In the genomic region with DNA sequence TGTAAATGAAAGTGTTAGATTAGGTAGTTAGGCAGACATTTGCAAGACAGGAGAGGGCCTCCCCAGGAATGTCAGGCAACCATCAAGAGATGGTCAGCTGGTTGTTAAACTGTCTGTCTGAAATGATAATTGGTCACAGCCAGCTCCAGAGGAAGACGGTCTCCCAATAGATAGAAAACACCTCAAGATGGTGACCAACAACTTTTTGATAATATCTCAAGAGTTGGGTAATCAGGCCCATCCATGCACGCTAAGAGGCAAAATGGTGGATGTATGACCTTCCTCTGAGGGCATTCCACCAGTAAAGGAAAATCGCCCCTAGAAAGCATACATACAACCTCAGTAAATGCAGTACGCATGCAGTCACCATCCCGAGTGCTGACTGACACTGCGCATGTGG, we compare ENCODE assay signal across 29 cellular contexts.
"Had no signal": no experiment of that assay in that cellular context is flagged by ENCODE, and none has a peak within 500 bp of the region (broad histone marks: within the 10 kb centered on the region; RNA-seq: fewer than 3 reads in every experiment).

No MANE protein-coding gene starts in this region.

- FAIRE-seq: urothelium cell line had no signal

- H3K36me3 ChIP-seq: stomach, suprapubic skin, thoracic aorta, thyroid gland, tibial artery, tibial nerve, transverse colon, upper lobe of left lung, upper lobe of right lung, uterus, vagina had no signal

- H3K4me3 Mint-ChIP-seq: stimulated activated effector memory CD8-positive, alpha-beta T cell treated with anti-CD3 and anti-CD28 coated beads, Interleukin-12 subunit alpha, Interleukin-12 subunit beta, amount 100 ng/mL, for 72 hours; stimulated activated memory B cell treated with anti-CD40 and anti-IgM and Interleukin-4, amounts not matched to agents 10 μg/mL and 1 μg/mL and 100 μg/mL, for 72 hours; stimulated activated naive B cell treated with anti-CD40 and anti-IgM and Interleukin-4, amounts not matched to agents 10 μg/mL and 1 μg/mL and 100 μg/mL, for 72 hours; stimulated activated naive CD8-positive, alpha-beta T cell treated with anti-CD3 and anti-CD28 coated beads, Interleukin-15, amount 100 ng/mL, for 72 hours; stimulated activated naive CD8-positive, alpha-beta T cell treated with anti-CD3 and anti-CD28 coated beads, Interleukin-15, Interleukin-2, amounts not matched to agents 100 ng/mL and 50 ng/mL, for 24 hours; type B pancreatic cell had no signal

- H3K9me3 ChIP-seq: suprapubic skin, testis, thoracic aorta, thyroid gland, tibial artery, transverse colon, upper lobe of left lung, upper lobe of right lung, uterus, vagina had no signal

- H3K4me3 ChIP-seq: stomach, suprapubic skin, testis, thoracic aorta, thyroid gland, tibial artery, tibial nerve, transverse colon, upper lobe of left lung, upper lobe of right lung, uterus, vagina had no signal

- H3K9me3 Mint-ChIP-seq: stimulated activated effector memory CD8-positive, alpha-beta T cell treated with anti-CD3 and anti-CD28 coated beads, Interleukin-12 subunit alpha, Interleukin-12 subunit beta, amount 100 ng/mL, for 72 hours; stimulated activated naive CD8-positive, alpha-beta T cell treated with anti-CD3 and anti-CD28 coated beads, Interleukin-15, amount 100 ng/mL, for 72 hours had no signal

- H3K4me1 Mint-ChIP-seq: stimulated activated effector memory CD8-positive, alpha-beta T cell treated with anti-CD3 and anti-CD28 coated beads, Interleukin-12 subunit alpha, Interleukin-12 subunit beta, amount 100 ng/mL, for 72 hours; stimulated activated memory B cell treated with anti-CD40 and anti-IgM and Interleukin-4, amounts not matched to agents 10 μg/mL and 1 μg/mL and 100 μg/mL, for 72 hours; stimulated activated naive B cell treated with anti-CD40 and anti-IgM and Interleukin-4, amounts not matched to agents 10 μg/mL and 1 μg/mL and 100 μg/mL, for 72 hours; stimulated activated naive CD8-positive, alpha-beta T cell treated with anti-CD3 and anti-CD28 coated beads, Interleukin-15, amount 100 ng/mL, for 72 hours had no signal

- H3K36me3 Mint-ChIP-seq: stimulated activated effector memory CD8-positive, alpha-beta T cell treated with anti-CD3 and anti-CD28 coated beads, Interleukin-12 subunit alpha, Interleukin-12 subunit beta, amount 100 ng/mL, for 72 hours; stimulated activated memory B cell treated with anti-CD40 and anti-IgM and Interleukin-4, amounts not matched to agents 10 μg/mL and 1 μg/mL and 100 μg/mL, for 72 hours; stimulated activated naive B cell treated with anti-CD40 and anti-IgM and Interleukin-4, amounts not matched to agents 10 μg/mL and 1 μg/mL and 100 μg/mL, for 72 hours; type B pancreatic cell had no signal

- H3K27me3 Mint-ChIP-seq: stimulated activated naive CD8-positive, alpha-beta T cell treated with anti-CD3 and anti-CD28 coated beads, Interleukin-15, amount 100 ng/mL, for 72 hours; type B pancreatic cell had no signal

- H3K27ac ChIP-seq: stomach, suprapubic skin, testis, thoracic aorta, thyroid gland, tibial artery, tibial nerve, transverse colon, upper lobe of left lung, upper lobe of right lung, uterus, vagina had no signal

- H3K27me3 ChIP-seq: stomach, suprapubic skin, testis, thyroid gland, tibial artery, tibial nerve, transverse colon, upper lobe of left lung, upper lobe of right lung, uterus, vagina had no signal

- DNase-seq: stimulated activated CD4-positive, alpha-beta T cell treated with anti-CD3 and anti-CD28 coated beads, Interleukin-2, amount 100 ng/mL, for 48 hours; stimulated activated CD4-positive, alpha-beta T cell treated with anti-CD3 and anti-CD28 coated beads, Interleukin-4, amount 100 ng/mL, for 1 hour; stimulated activated CD4-positive, alpha-beta T cell treated with anti-CD3 and anti-CD28 coated beads, Interleukin-4, amount 100 ng/mL, for 24 hours; stimulated activated CD4-positive, alpha-beta T cell treated with anti-CD3 and anti-CD28 coated beads, Interleukin-4, amount 100 ng/mL, for 4 hours; stimulated activated CD8-positive, alpha-beta memory T cell treated with anti-CD3 and anti-CD28 coated beads, Interleukin-4, amount 100 ng/mL, for 48 hours; stimulated activated naive B cell treated with anti-CD40 and anti-IgM and Interleukin-4, amounts not matched to agents 10 μg/mL and 1 μg/mL and 100 μg/mL, for 72 hours; stimulated activated naive CD4-positive, alpha-beta T cell; stimulated activated naive CD4-positive, alpha-beta T cell treated with Interleukin-2 at 50 U/mL for 16 hours; stimulated activated naive CD8-positive, alpha-beta T cell treated with anti-CD3 and anti-CD28 coated beads, Interleukin-15, amount 100 ng/mL, for 72 hours; stimulated activated naive CD8-positive, alpha-beta T cell treated with anti-CD3 and anti-CD28 coated beads, Interleukin-15, Interleukin-2, amounts not matched to agents 100 U/mL and 50 U/mL, for 24 hours; stomach; substantia nigra; testis; thyroid gland; tibial artery; transverse colon; trophoblast cell; upper lobe of left lung; upper lobe of right lung; uterus had no signal

- H3K4me1 ChIP-seq: testis, thyroid gland, tibial artery, transverse colon, upper lobe of left lung, upper lobe of right lung, uterus, vagina had no signal

- ATAC-seq: stimulated activated effector memory CD8-positive, alpha-beta T cell treated with anti-CD3 and anti-CD28 coated beads, Interleukin-12 subunit alpha, Interleukin-12 subunit beta, amount 100 ng/mL, for 72 hours; stimulated activated memory B cell treated with anti-CD40 and anti-IgM and Interleukin-4, amounts not matched to agents 10 μg/mL and 1 μg/mL and 100 μg/mL, for 72 hours; stimulated activated naive B cell treated with anti-CD40 and anti-IgM and Interleukin-4, amounts not matched to agents 10 μg/mL and 1 μg/mL and 100 μg/mL, for 72 hours; stimulated activated naive CD8-positive, alpha-beta T cell treated with anti-CD3 and anti-CD28 coated beads, Interleukin-15, amount 100 ng/mL, for 72 hours; stimulated activated naive CD8-positive, alpha-beta T cell treated with anti-CD3 and anti-CD28 coated beads, Interleukin-15, Interleukin-2, amounts not matched to agents 100 U/mL and 50 U/mL, for 24 hours; upper lobe of right lung had no signal

- H3K27ac Mint-ChIP-seq: stimulated activated effector memory CD8-positive, alpha-beta T cell treated with anti-CD3 and anti-CD28 coated beads, Interleukin-12 subunit alpha, Interleukin-12 subunit beta, amount 100 ng/mL, for 72 hours; stimulated activated memory B cell treated with anti-CD40 and anti-IgM and Interleukin-4, amounts not matched to agents 10 μg/mL and 1 μg/mL and 100 μg/mL, for 72 hours; stimulated activated naive B cell treated with anti-CD40 and anti-IgM and Interleukin-4, amounts not matched to agents 10 μg/mL and 1 μg/mL and 100 μg/mL, for 72 hours; stimulated activated naive CD8-positive, alpha-beta T cell treated with anti-CD3 and anti-CD28 coated beads, Interleukin-15, Interleukin-2, amounts not matched to agents 100 ng/mL and 50 ng/mL, for 24 hours; type B pancreatic cell had no signal
